In genomic region chr14:91350483-91350812, GRCh38 we compare ENCODE assay signal across 9 cellular contexts.
DNase-seq lines count a peak whose midpoint lies in the region; ATAC-seq and TF ChIP-seq lines count a peak whose summit lies in the region.
"Had no signal": no experiment of that assay in that cellular context is flagged by ENCODE, and none has a peak within 500 bp of the region (broad histone marks: within the 10 kb centered on the region; RNA-seq: fewer than 3 reads in every experiment).

No MANE protein-coding gene starts in this region.

- H3K9me3 ChIP-seq in esophagus (ENCODE audit: control insufficient read depth in 2 of 2, insufficient read depth in 1 of 2, low read depth in 1 of 2, low read length in 1 of 2) = no peaks in the 10 kb centered on the region
- no peaks in the 10 kb centered on the region for H3K9me3 ChIP-seq in left ventricle myocardium inferior (replicated peaks)
- H3K9me3 ChIP-seq in colonic mucosa = no peaks in the 10 kb centered on the region

- peak overlapping the region in 1 of 2 donors; percentile 79 for H3K4me3 Mint-ChIP-seq in CD14-positive monocyte
- H3K4me3 Mint-ChIP-seq in IgD-negative memory B cell = peak overlapping the region; percentile 55 to 94 (median 82)

- peak overlapping the region; percentile 62 to 90 (median 78) for H3K27ac Mint-ChIP-seq in CD14-positive monocyte
- peak overlapping the region; percentile 67 to 95 (median 94) for H3K27ac Mint-ChIP-seq in IgD-negative memory B cell

- H3K36me3 Mint-ChIP-seq in CD14-positive monocyte (peaks cover 52 to 58% of the 10 kb centered on the region in 2 donors), IgD-negative memory B cell (peaks cover 1% of the 10 kb centered on the region)

- DNase-seq in CD14-positive monocyte (ENCODE audit: low spot score) (no peak), NCI-H146 treated with DMSO at 0.1 percent for 48 hours (lab: John Stamatoyannopoulos, UW; ENCODE audit: unreplicated experiment) (no peak), left ventricle myocardium inferior (no peak), colonic mucosa (no peak)
- DNase-seq in central memory CD4-positive, alpha-beta T cell = no peak
- DNase-seq: C1 segment of cervical spinal cord had no signal

- no peaks in the 10 kb centered on the region for H3K27me3 Mint-ChIP-seq in CD14-positive monocyte (ENCODE audit: low read depth in 3 of 3)
- H3K27me3 Mint-ChIP-seq in IgD-negative memory B cell = peaks cover 3% of the 10 kb centered on the region

- H3K4me1 Mint-ChIP-seq in CD14-positive monocyte (peaks cover 84% of the 10 kb centered on the region), IgD-negative memory B cell (peaks cover 61 to 79% (median 72%) of the 10 kb centered on the region in 3 donors)

- H3K9me3 Mint-ChIP-seq in CD14-positive monocyte (peaks cover 0 to 1% (median 0%) of the 10 kb centered on the region in 7 donors), IgD-negative memory B cell (no peaks in the 10 kb centered on the region)

- WGBS in esophagus, 2 donors = 62 to 80% methylated on average over 1 of the region's 1 CpG

- H3K4me1 ChIP-seq in esophagus (ENCODE audit: control insufficient read depth in 2 of 2, insufficient read depth in 2 of 2, low read length in 1 of 2) (peaks cover 5 to 17% of the 10 kb centered on the region in 2 donors), left ventricle myocardium inferior (peaks cover 27% of the 10 kb centered on the region), colonic mucosa (no peaks in the 10 kb centered on the region)

- no peak overlapping the region for H3K9ac ChIP-seq in colonic mucosa (ENCODE audit: low read depth in 2 of 2, low read length in 2 of 2)

- H3K36me3 ChIP-seq in esophagus (ENCODE audit: control insufficient read depth in 2 of 2, insufficient read depth in 2 of 2, low read length in 1 of 2) (no peaks in the 10 kb centered on the region), left ventricle myocardium inferior (no peaks in the 10 kb centered on the region), colonic mucosa (no peaks in the 10 kb centered on the region)

- peak overlapping the region; percentile 10 to 86 for H3K27ac ChIP-seq in esophagus (ENCODE audit: low read depth in 2 of 2, low read length in 1 of 2)
- H3K27ac ChIP-seq in left ventricle myocardium inferior (replicated peaks) = no peak overlapping the region
- no peak overlapping the region for H3K27ac ChIP-seq in colonic mucosa

- peak; percentile 15 for ATAC-seq in GM19438 (IDR thresholded peaks at IDR 0.05; ENCODE audit: low read depth, unreplicated experiment)

- H3K27me3 ChIP-seq in esophagus (ENCODE audit: control insufficient read depth in 1 of 2, insufficient read depth in 2 of 2, low read length in 2 of 2) (no peaks in the 10 kb centered on the region), left ventricle myocardium inferior (ENCODE audit: low read depth) (peaks cover 7% of the 10 kb centered on the region), colonic mucosa (no peaks in the 10 kb centered on the region)

- H3K4me3 ChIP-seq in esophagus (ENCODE audit: low read depth in 1 of 2, low read length in 2 of 2) (no peak overlapping the region), left ventricle myocardium inferior (no peak overlapping the region), colonic mucosa (no peak overlapping the region)

- TF ChIP-seq CTCF in CD14-positive monocyte (IDR thresholded peaks at IDR 0.05) = no peak
- no peak for TF ChIP-seq CTCF in left ventricle myocardium inferior (IDR thresholded peaks at IDR 0.05; ENCODE audit: borderline replicate concordance)
- TF ChIP-seq CTCF in colonic mucosa (IDR thresholded peaks at IDR 0.05) = no peak

- intact Hi-C loops in CD14-positive monocyte (cut with micrococcal nuclease) = no loop called here
- intact Hi-C loops in left ventricle myocardium inferior (cut with micrococcal nuclease) = no loop called here
- intact Hi-C loops in colonic mucosa (cut with DNase I) = no loop called here

Comparison
In these comparisons a context has a peak if more than half of its experiments do, and no peak if none do; other contexts are left out.
1. H3K27ac ChIP-seq: peak in esophagus (2 of 2); none in left ventricle myocardium inferior (single experiment) and colonic mucosa (single experiment).